In genomic region chr1:12478612-12478985, GRCh38 we compare ENCODE assay signal across 1 cellular context.
TF ChIP-seq lines count a peak whose summit lies in the region.

No MANE protein-coding gene starts in this region.

TF ChIP-seq in K562, 482 proteins besides CTCF, POLR2A, EP300 and RAD21 (continued from another document):
- peak; percentile 22; the same call in 1 of the 2 replicates for TF ChIP-seq BRD4 (IDR thresholded peaks at IDR 0.05)
- no peak for TF ChIP-seq ZBTB33 (CRISPR knock-in tag; IDR thresholded peaks at IDR 0.05)
- 0 out of 2 replicates have a peak, but pooled peaks have one; percentile 6 for TF ChIP-seq HLTF (IDR thresholded peaks at IDR 0.05)
- 0 out of 2 replicates have a peak, but pooled peaks have one; percentile 30 for TF ChIP-seq DNMT1 (IDR thresholded peaks at IDR 0.05)
- TF ChIP-seq RBBP5 (IDR thresholded peaks at IDR 0.05; ENCODE audit: borderline replicate concordance, insufficient read depth, low read length, poor library complexity, severe bottlenecking), result peak; percentile 0
- TF ChIP-seq GABPB1 (CRISPR knock-in tag; IDR thresholded peaks at IDR 0.05), result no peak
- TF ChIP-seq HNRNPLL (IDR thresholded peaks at IDR 0.05; ENCODE audit: low read depth, low read length, poor library complexity, severe bottlenecking), result no peak
- TF ChIP-seq ZNF695 (CRISPR knock-in tag; IDR thresholded peaks at IDR 0.05), result no peak
- no peak for TF ChIP-seq ZNF740 (CRISPR knock-in tag; IDR thresholded peaks at IDR 0.05)
- 0 out of 4 replicates have a peak, but pooled peaks of 1 of the 2 experiments have one; percentile 61 for TF ChIP-seq ZNF740 (tag; IDR thresholded peaks at IDR 0.05)
- no peak for TF ChIP-seq NCOA1 (IDR thresholded peaks at IDR 0.05; ENCODE audit: low read depth)
- no peak for TF ChIP-seq ZNF140 (CRISPR knock-in tag; IDR thresholded peaks at IDR 0.05)
- no peak for TF ChIP-seq GABPA (tag; conservative IDR thresholded peaks at IDR 0.05; ENCODE audit: low read depth)
- peak; percentile 9; the same call in 1 of the 2 replicates for TF ChIP-seq PHF8 (IDR thresholded peaks at IDR 0.05; ENCODE audit: borderline replicate concordance, low read length)
- 0 out of 2 replicates have a peak, but pooled peaks have one; percentile 37 for TF ChIP-seq ELF2 (CRISPR knock-in tag; IDR thresholded peaks at IDR 0.05)
- TF ChIP-seq ELF4 (CRISPR knock-in tag; IDR thresholded peaks at IDR 0.05), result no peak
- peak; percentile 2; the same call in 1 of the 2 replicates for TF ChIP-seq ZNF609 (CRISPR knock-in tag; IDR thresholded peaks at IDR 0.05; ENCODE audit: borderline replicate concordance)
TF ChIP-seq in K562: peak in this region for 15.
